ENCODE assay signal across 16 cellular contexts in the genomic region with DNA sequence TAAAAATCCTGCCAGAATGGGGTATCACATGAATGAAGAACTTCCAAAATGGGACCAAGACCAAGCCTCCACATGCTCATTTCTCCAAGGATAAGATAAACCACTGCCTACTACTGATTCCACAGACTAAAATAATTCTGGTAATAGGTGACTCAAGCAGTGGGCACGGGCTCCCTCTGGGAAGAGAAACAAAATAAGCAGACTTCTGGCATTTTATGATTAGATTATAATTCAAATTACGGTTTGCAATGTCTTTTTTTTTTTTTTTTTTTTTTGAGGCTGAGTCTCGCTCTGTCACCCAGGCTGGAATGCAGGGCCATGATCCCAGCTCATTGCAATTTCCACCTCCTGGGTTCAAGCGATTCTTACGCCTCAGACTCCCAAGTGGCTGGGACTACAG. TPM values are rescaled to one million over a fixed set of nuclear protein-coding genes. Genes with fewer than 3 reads are reported as not detected.
DNase-seq lines count a peak whose midpoint lies in the region; TF ChIP-seq lines count a peak whose summit lies in the region.
"Had no signal": no experiment of that assay in that cellular context is flagged by ENCODE, and none has a peak within 500 bp of the region (broad histone marks: within the 10 kb centered on the region; RNA-seq: fewer than 3 reads in every experiment).

No MANE protein-coding gene starts in this region.

- WGBS in GM23248 (ENCODE audit: low coverage in 1 of 2, low lambda C conversion rate in 2 of 2, missing lambda C conversion rate in 2 of 2), 2 experiments, result 32 to 38% methylated on average over 5 of the region's 5 CpGs
- WGBS in transverse colon (ENCODE audit: low coverage in 1 of 2), 2 donors, result 90 to 98% methylated on average over 5 of the region's 5 CpGs

- H3K4me3 ChIP-seq in ACC112 (ENCODE audit: low read depth, low read length) (no peak overlapping the region), GM23248 (no peak overlapping the region), astrocyte of the cerebellum (ENCODE audit: low read depth, low read length) (no peak overlapping the region), left ventricle myocardium inferior (no peak overlapping the region), transverse colon (no peak overlapping the region)
- H3K4me3 ChIP-seq in CD4-positive, alpha-beta memory T cell (ENCODE audit: low read length in 2 of 2), result no peak overlapping the region
- H3K4me3 ChIP-seq: GM12878 had no signal

- H3K9ac ChIP-seq in GM23248, result peak overlapping the region; percentile 39; the same call in 1 of the 2 replicates

- peak; percentile 28 for TF ChIP-seq CTCF in astrocyte of the cerebellum (IDR thresholded peaks at IDR 0.05; ENCODE audit: low read depth, low read length, missing control alignments)
- no peak for TF ChIP-seq CTCF in left ventricle myocardium inferior (IDR thresholded peaks at IDR 0.05; ENCODE audit: borderline replicate concordance)
- TF ChIP-seq CTCF in transverse colon (IDR thresholded peaks at IDR 0.05), result no peak

- H3K4me2 ChIP-seq in GM23248 (ENCODE audit: unreplicated experiment), result peak overlapping the region; percentile 41

- no peaks in the 10 kb centered on the region for H4K20me1 ChIP-seq in GM23248 (ENCODE audit: insufficient read depth)

- H3K27ac Mint-ChIP-seq in CD4-positive, alpha-beta memory T cell, result no peak overlapping the region
- H3K27ac Mint-ChIP-seq: activated naive CD8-positive, alpha-beta T cell treated with anti-CD3 and anti-CD28 coated beads, Interleukin-2, amount 10 ng/mL, durations not matched to agents 7 days and 5 days had no signal

- H3K4me1 ChIP-seq in ACC112 (ENCODE audit: control insufficient read depth, insufficient read depth, low read length, unreplicated experiment), result peaks cover 46% of the 10 kb centered on the region
- peaks cover 44% of the 10 kb centered on the region for H3K4me1 ChIP-seq in GM23248 (ENCODE audit: insufficient read depth)
- peaks cover 58% of the 10 kb centered on the region for H3K4me1 ChIP-seq in left ventricle myocardium inferior
- no peaks in the 10 kb centered on the region for H3K4me1 ChIP-seq in CD4-positive, alpha-beta memory T cell (ENCODE audit: insufficient read depth, low read length)
- H3K4me1 ChIP-seq in transverse colon, result peaks cover 0 to 19% (median 0%) of the 10 kb centered on the region in 4 donors

- peaks cover 10 to 34% (median 19%) of the 10 kb centered on the region in 4 donors for H3K4me1 Mint-ChIP-seq in CD4-positive, alpha-beta memory T cell

- no peak for TF ChIP-seq POLR2A in transverse colon (IDR thresholded peaks at IDR 0.05)

- H3K9me2 ChIP-seq in GM23248 (ENCODE audit: insufficient read depth), result no peaks in the 10 kb centered on the region

- POLR2A ChIA-PET in CD4-positive, alpha-beta memory T cell (lab: Charles Lee; ENCODE audit: partially characterized antibody), result no interaction called here

- no peak overlapping the region for H2AFZ ChIP-seq in ACC112 (ENCODE audit: low read length, unreplicated experiment)
- no peak overlapping the region for H2AFZ ChIP-seq in GM23248

- intact Hi-C loops in left ventricle myocardium inferior (cut with micrococcal nuclease), result no loop called here
- intact Hi-C loops in CD4-positive, alpha-beta memory T cell (cut with micrococcal nuclease), result no loop called here
- intact Hi-C loops in transverse colon (cut with DNase I; ENCODE audit: low total_unique reads), result no loop called here

- no peaks in the 10 kb centered on the region for H3K27me3 Mint-ChIP-seq in CD4-positive, alpha-beta memory T cell
- H3K27me3 Mint-ChIP-seq: activated naive CD8-positive, alpha-beta T cell treated with anti-CD3 and anti-CD28 coated beads, Interleukin-2, amount 10 ng/mL, durations not matched to agents 7 days and 5 days had no signal

- peaks cover 9 to 26% of the 10 kb centered on the region in 2 donors for H3K36me3 Mint-ChIP-seq in CD4-positive, alpha-beta memory T cell

- H3K27me3 ChIP-seq in ACC112 (ENCODE audit: insufficient read depth, low read length), result no peaks in the 10 kb centered on the region
- no peaks in the 10 kb centered on the region for H3K27me3 ChIP-seq in GM23248 (replicated peaks; ENCODE audit: insufficient read depth)
- H3K27me3 ChIP-seq in left ventricle myocardium inferior (ENCODE audit: low read depth), result no peaks in the 10 kb centered on the region
- no peaks in the 10 kb centered on the region for H3K27me3 ChIP-seq in CD4-positive, alpha-beta memory T cell (ENCODE audit: insufficient read depth, low read length)
- H3K27me3 ChIP-seq in transverse colon, result no peaks in the 10 kb centered on the region

- DNase-seq in GM23248 (peak; percentile 85), astrocyte of the cerebellum (ENCODE audit: low read depth) (peak; percentile 61), left ventricle myocardium inferior (no peak), GM19240 (ENCODE audit: insufficient read length, low spot score) (no peak), retina (no peak), transverse colon (no peak)
- DNase-seq in CD4-positive, alpha-beta memory T cell, result no peak
- DNase-seq: activated CD4-positive, CD25-positive, alpha-beta regulatory T cell; activated naive CD8-positive, alpha-beta T cell treated with anti-CD3 and anti-CD28 coated beads, Interleukin-2, amount 10 ng/mL, durations not matched to agents 7 days and 5 days; DMS79; NCI-H345; substantia nigra had no signal

- H3K4me3 Mint-ChIP-seq in CD4-positive, alpha-beta memory T cell, result no peak overlapping the region
- H3K4me3 Mint-ChIP-seq: activated naive CD8-positive, alpha-beta T cell treated with anti-CD3 and anti-CD28 coated beads, Interleukin-2, amount 10 ng/mL, durations not matched to agents 7 days and 5 days had no signal

- H3K27ac ChIP-seq in ACC112 (ENCODE audit: low read depth, low read length) (peak overlapping the region; percentile 74), GM23248 (peak overlapping the region; percentile 81), left ventricle myocardium inferior (replicated peaks) (peak overlapping the region; percentile 28), transverse colon (no peak overlapping the region)
- no peak overlapping the region for H3K27ac ChIP-seq in CD4-positive, alpha-beta memory T cell (ENCODE audit: low read depth, low read length)

- no peak for TF ChIP-seq EP300 in transverse colon (IDR thresholded peaks at IDR 0.05; ENCODE audit: low read depth)

- CTCF ChIA-PET in CD4-positive, alpha-beta memory T cell (lab: Charles Lee; ENCODE audit: partially characterized antibody), result no interaction called here

- peaks cover 39% of the 10 kb centered on the region for H3F3A ChIP-seq in GM23248 (ENCODE audit: insufficient read depth)

- in situ Hi-C loops in GM23248 (cut with MboI) (no loop called here), astrocyte of the cerebellum (cut with HindIII; ENCODE audit: low sequenced_read_pairs) (no loop called here), transverse colon (cut with MboI; ENCODE audit: low pct_ligation_motif_present in 1 of 4, low pct_unique_long_range_greater_than_20kb in 1 of 4, low sequenced_read_pairs in 3 of 4) (no loop called here)

- H3K36me3 ChIP-seq in ACC112 (ENCODE audit: insufficient read depth, low read length), result peaks cover 3% of the 10 kb centered on the region; the same call in 1 of the 2 replicates
- H3K36me3 ChIP-seq in GM23248 (ENCODE audit: low read depth), result no peaks in the 10 kb centered on the region
- H3K36me3 ChIP-seq in left ventricle myocardium inferior, result peaks cover 14% of the 10 kb centered on the region
- peaks cover 6% of the 10 kb centered on the region for H3K36me3 ChIP-seq in CD4-positive, alpha-beta memory T cell (ENCODE audit: insufficient read depth, low read length)
- peaks cover 0 to 9% (median 3%) of the 10 kb centered on the region in 4 donors for H3K36me3 ChIP-seq in transverse colon

- H3K9me3 ChIP-seq in GM23248 (ENCODE audit: low read depth) (no peaks in the 10 kb centered on the region), left ventricle myocardium inferior (replicated peaks) (no peaks in the 10 kb centered on the region), transverse colon (no peaks in the 10 kb centered on the region)
- no peaks in the 10 kb centered on the region for H3K9me3 ChIP-seq in CD4-positive, alpha-beta memory T cell (ENCODE audit: control insufficient read depth in 1 of 2, low read length in 2 of 2)

- peaks cover 47% of the 10 kb centered on the region for H3K79me2 ChIP-seq in ACC112 (ENCODE audit: control insufficient read depth, insufficient read depth, low read length, unreplicated experiment)
- H3K79me2 ChIP-seq in GM23248 (ENCODE audit: insufficient read depth), result peaks cover 72% of the 10 kb centered on the region

- no peaks in the 10 kb centered on the region for H3K9me3 Mint-ChIP-seq in CD4-positive, alpha-beta memory T cell
- H3K9me3 Mint-ChIP-seq: activated naive CD8-positive, alpha-beta T cell treated with anti-CD3 and anti-CD28 coated beads, Interleukin-2, amount 10 ng/mL, durations not matched to agents 7 days and 5 days had no signal

RNA-seq across cellular contexts. Expression of gene UQCC1, which starts 16.0 kb away (rescaled TPM):
- total RNA-seq in GM23248 (2014; rRNA removed; shearing (Covaris generic)), result 22.3 and 34.9 TPM in 2 replicates
- 23.0 and 23.6 TPM in 2 replicates for polyA plus RNA-seq in GM23248 (2016; fragmentation: Nextera tagmentation; extraction: Ambion mirVana)
- total RNA-seq in left ventricle myocardium inferior (145 TPM), transverse colon (10 to 100 TPM; 24.7 to 70.8 (median 44.5) TPM)
- total RNA-seq in CD4-positive, alpha-beta memory T cell, result 10 to 100 TPM; 46.4 to 49.3 TPM
- 10 to 100 TPM; 13.9 to 21.1 TPM for polyA plus RNA-seq in CD4-positive, alpha-beta memory T cell

RNA-seq across cellular contexts. Expression of gene GDF5, which starts 42.3 kb away (rescaled TPM):
- total RNA-seq in GM23248 (2014; rRNA removed; shearing (Covaris generic)), result 2.5 and 3.9 TPM in 2 replicates
- polyA plus RNA-seq in GM23248 (2016; fragmentation: Nextera tagmentation; extraction: Ambion mirVana), result 1.2 and 1.3 TPM in 2 replicates
- total RNA-seq in left ventricle myocardium inferior (0.11 TPM), transverse colon (1 to 10 TPM in 1 of 4 donors, under 1 TPM in 2, not detected in 1; 0.32 to 2.2 (median 0.40) TPM)
- total RNA-seq in CD4-positive, alpha-beta memory T cell, result not detected
- polyA plus RNA-seq in CD4-positive, alpha-beta memory T cell, result not detected
- total RNA-seq: A673; activated naive CD8-positive, alpha-beta T cell treated with anti-CD3 and anti-CD28 coated beads, Interleukin-2, amount 10 ng/mL, durations not matched to agents 7 days and 5 days; OCI-LY7 had no signal

RNA-seq across cellular contexts. Expression of gene CEP250, which starts 59.7 kb away (rescaled TPM):
- total RNA-seq in GM23248 (2014; rRNA removed; shearing (Covaris generic)), result 15.5 and 18.2 TPM in 2 replicates
- 21.7 and 21.8 TPM in 2 replicates for polyA plus RNA-seq in GM23248 (2016; fragmentation: Nextera tagmentation; extraction: Ambion mirVana)
- 15.3 TPM for total RNA-seq in left ventricle myocardium inferior
- 10 to 100 TPM; 71.3 to 76.9 TPM for total RNA-seq in CD4-positive, alpha-beta memory T cell
- polyA plus RNA-seq in CD4-positive, alpha-beta memory T cell, result 10 to 100 TPM in 1 of 2 donors, 1 to 10 TPM in 1; 4.4 to 14.1 TPM
- total RNA-seq in transverse colon, result 10 to 100 TPM; 22.8 to 38.6 (median 28.7) TPM

Comparison
In these comparisons a context has a peak if more than half of its experiments do, and no peak if none do; other contexts are left out.
1. H3K27ac ChIP-seq: peak in ACC112 (single experiment), GM23248 (single experiment) and left ventricle myocardium inferior (single experiment); none in CD4-positive, alpha-beta memory T cell (single experiment) and transverse colon (0 of 4).
2. DNase-seq: peak in GM23248 (single experiment) and astrocyte of the cerebellum (single experiment); none in left ventricle myocardium inferior (single experiment), GM19240 (single experiment), CD4-positive, alpha-beta memory T cell (0 of 5), retina (single experiment) and transverse colon (single experiment).